In the genomic region with DNA sequence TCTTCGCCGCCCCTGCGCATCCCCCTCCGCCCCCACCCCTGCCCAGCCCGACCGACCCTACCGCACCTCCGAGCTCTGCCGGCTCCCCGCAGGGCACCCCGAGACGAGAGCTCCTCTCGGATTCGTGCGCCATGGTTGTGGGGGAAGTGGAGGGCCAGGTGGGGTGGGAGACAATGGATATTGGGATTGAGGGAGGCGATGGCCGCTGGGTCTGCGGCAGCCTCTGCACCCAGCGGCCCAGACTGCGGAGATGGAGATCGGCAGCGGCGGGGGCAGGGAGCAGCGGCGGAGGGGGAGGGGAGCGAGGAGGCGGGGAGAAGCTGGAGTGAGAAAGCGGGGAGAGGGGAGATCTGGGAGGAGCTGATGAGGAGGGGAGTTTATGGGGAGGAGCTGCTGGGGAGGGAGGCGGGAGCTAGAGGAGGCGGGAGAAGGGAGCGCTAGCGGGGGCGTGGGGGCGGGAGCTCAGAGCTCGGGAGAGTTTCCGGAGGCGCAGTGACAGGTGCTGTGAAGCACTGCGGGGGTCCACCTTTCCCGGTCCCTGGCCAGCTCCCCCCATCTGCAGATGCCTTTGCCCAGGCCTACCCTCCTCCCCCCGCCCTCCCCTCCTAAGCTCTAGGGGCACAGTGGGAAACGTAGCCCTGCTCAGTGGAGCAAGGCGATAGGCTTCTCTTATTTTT, we compare ENCODE assay signal across 1 cellular context.
A peak's percentile ranks its signal among the peaks of the same experiment; 100 is the strongest.
TF ChIP-seq lines count a peak whose summit lies in the region.

A gene (minus strand): TSS at position 352 of the 677 bp plus-strand sequence. CDS start 219 bp downstream, at position 133.

TF ChIP-seq in HEK293, 187 proteins besides CTCF, POLR2A, EP300 and RAD21 (continued from another document and continues in another):
- TF ChIP-seq, protein P1, sequence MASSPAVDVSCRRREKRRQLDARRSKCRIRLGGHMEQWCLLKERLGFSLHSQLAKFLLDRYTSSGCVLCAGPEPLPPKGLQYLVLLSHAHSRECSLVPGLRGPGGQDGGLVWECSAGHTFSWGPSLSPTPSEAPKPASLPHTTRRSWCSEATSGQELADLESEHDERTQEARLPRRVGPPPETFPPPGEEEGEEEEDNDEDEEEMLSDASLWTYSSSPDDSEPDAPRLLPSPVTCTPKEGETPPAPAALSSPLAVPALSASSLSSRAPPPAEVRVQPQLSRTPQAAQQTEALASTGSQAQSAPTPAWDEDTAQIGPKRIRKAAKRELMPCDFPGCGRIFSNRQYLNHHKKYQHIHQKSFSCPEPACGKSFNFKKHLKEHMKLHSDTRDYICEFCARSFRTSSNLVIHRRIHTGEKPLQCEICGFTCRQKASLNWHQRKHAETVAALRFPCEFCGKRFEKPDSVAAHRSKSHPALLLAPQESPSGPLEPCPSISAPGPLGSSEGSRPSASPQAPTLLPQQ (tag by site-specific recombination; IDR thresholded peaks at IDR 0.05), result 0 out of 2 replicates have a peak, but pooled peaks have one; percentile 36
- TF ChIP-seq YY1 (tag by site-specific recombination; IDR thresholded peaks at IDR 0.05), result no peak
- TF ChIP-seq ZNF433 (tag by site-specific recombination; IDR thresholded peaks at IDR 0.05; ENCODE audit: low read depth), result no peak
- TF ChIP-seq ZNF10 (tag by site-specific recombination; IDR thresholded peaks at IDR 0.05), result no peak
- TF ChIP-seq ZNF473 (tag by site-specific recombination; IDR thresholded peaks at IDR 0.05), result no peak
- no peak for TF ChIP-seq BCL11A (tag by site-specific recombination; IDR thresholded peaks at IDR 0.05; ENCODE audit: low read depth)
- TF ChIP-seq ZNF2 (tag by site-specific recombination; IDR thresholded peaks at IDR 0.05), result no peak
- no peak for TF ChIP-seq ZNF596 (tag by site-specific recombination; IDR thresholded peaks at IDR 0.05)
- TF ChIP-seq, protein P2, sequence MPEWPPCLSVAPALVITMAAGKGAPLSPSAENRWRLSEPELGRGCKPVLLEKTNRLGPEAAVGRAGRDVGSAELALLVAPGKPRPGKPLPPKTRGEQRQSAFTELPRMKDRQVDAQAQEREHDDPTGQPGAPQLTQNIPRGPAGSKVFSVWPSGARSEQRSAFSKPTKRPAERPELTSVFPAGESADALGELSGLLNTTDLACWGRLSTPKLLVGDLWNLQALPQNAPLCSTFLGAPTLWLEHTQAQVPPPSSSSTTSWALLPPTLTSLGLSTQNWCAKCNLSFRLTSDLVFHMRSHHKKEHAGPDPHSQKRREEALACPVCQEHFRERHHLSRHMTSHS (tag by site-specific recombination; IDR thresholded peaks at IDR 0.05), result no peak
- TF ChIP-seq ZNF623 (tag by site-specific recombination; IDR thresholded peaks at IDR 0.05), result no peak
- TF ChIP-seq, protein P3, sequence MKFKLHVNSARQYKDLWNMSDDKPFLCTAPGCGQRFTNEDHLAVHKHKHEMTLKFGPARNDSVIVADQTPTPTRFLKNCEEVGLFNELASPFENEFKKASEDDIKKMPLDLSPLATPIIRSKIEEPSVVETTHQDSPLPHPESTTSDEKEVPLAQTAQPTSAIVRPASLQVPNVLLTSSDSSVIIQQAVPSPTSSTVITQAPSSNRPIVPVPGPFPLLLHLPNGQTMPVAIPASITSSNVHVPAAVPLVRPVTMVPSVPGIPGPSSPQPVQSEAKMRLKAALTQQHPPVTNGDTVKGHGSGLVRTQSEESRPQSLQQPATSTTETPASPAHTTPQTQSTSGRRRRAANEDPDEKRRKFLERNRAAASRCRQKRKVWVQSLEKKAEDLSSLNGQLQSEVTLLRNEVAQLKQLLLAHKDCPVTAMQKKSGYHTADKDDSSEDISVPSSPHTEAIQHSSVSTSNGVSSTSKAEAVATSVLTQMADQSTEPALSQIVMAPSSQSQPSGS (tag by site-specific recombination; IDR thresholded peaks at IDR 0.05; ENCODE audit: low read depth), result no peak
- TF ChIP-seq ZNF585B (tag by site-specific recombination; IDR thresholded peaks at IDR 0.05), result no peak
- no peak for TF ChIP-seq SALL2 (tag by site-specific recombination; IDR thresholded peaks at IDR 0.05; ENCODE audit: borderline replicate concordance)
- TF ChIP-seq, protein P4, sequence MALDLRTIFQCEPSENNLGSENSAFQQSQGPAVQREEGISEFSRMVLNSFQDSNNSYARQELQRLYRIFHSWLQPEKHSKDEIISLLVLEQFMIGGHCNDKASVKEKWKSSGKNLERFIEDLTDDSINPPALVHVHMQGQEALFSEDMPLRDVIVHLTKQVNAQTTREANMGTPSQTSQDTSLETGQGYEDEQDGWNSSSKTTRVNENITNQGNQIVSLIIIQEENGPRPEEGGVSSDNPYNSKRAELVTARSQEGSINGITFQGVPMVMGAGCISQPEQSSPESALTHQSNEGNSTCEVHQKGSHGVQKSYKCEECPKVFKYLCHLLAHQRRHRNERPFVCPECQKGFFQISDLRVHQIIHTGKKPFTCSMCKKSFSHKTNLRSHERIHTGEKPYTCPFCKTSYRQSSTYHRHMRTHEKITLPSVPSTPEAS (tag by site-specific recombination; IDR thresholded peaks at IDR 0.05), result no peak
- TF ChIP-seq, protein P5, sequence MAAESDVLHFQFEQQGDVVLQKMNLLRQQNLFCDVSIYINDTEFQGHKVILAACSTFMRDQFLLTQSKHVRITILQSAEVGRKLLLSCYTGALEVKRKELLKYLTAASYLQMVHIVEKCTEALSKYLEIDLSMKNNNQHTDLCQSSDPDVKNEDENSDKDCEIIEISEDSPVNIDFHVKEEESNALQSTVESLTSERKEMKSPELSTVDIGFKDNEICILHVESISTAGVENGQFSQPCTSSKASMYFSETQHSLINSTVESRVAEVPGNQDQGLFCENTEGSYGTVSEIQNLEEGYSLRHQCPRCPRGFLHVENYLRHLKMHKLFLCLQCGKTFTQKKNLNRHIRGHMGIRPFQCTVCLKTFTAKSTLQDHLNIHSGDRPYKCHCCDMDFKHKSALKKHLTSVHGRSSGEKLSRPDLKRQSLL (tag by site-specific recombination; IDR thresholded peaks at IDR 0.05), result no peak
- no peak for TF ChIP-seq KLF10 (tag by site-specific recombination; IDR thresholded peaks at IDR 0.05)
- TF ChIP-seq ZNF792 (tag by site-specific recombination; IDR thresholded peaks at IDR 0.05), result no peak
- peak; percentile 44; the same call in 1 of the 2 replicates for TF ChIP-seq PRDM1 (tag by site-specific recombination; IDR thresholded peaks at IDR 0.05)
- no peak for TF ChIP-seq ZNF776 (tag by site-specific recombination; IDR thresholded peaks at IDR 0.05; ENCODE audit: borderline replicate concordance)
- TF ChIP-seq ZNF350 (tag by site-specific recombination; IDR thresholded peaks at IDR 0.05), result no peak
- peak; percentile 17; the same call in 1 of the 2 replicates for TF ChIP-seq MZF1 (tag by site-specific recombination; IDR thresholded peaks at IDR 0.05; ENCODE audit: borderline replicate concordance)
- no peak for TF ChIP-seq ZNF223 (tag by site-specific recombination; IDR thresholded peaks at IDR 0.05)
- TF ChIP-seq, protein P6, sequence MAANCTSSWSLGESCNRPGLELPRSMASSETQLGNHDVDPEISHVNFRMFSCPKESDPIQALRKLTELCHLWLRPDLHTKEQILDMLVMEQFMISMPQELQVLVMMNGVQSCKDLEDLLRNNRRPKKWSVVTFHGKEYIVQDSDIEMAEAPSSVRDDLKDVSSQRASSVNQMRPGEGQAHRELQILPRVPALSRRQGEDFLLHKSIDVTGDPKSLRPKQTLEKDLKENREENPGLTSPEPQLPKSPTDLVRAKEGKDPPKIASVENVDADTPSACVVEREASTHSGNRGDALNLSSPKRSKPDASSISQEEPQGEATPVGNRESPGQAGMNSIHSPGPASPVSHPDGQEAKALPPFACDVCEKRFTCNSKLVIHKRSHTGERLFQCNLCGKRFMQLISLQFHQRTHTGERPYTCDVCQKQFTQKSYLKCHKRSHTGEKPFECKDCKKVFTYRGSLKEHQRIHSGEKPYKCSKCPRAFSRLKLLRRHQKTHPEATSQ (tag by site-specific recombination; IDR thresholded peaks at IDR 0.05), result no peak
- TF ChIP-seq ZNF274 (IDR thresholded peaks at IDR 0.05; ENCODE audit: low read length), result no peak
- no peak for TF ChIP-seq ZNF274 (tag by site-specific recombination; IDR thresholded peaks at IDR 0.05; ENCODE audit: borderline replicate concordance)
- TF ChIP-seq ZNF354C (tag by site-specific recombination; IDR thresholded peaks at IDR 0.05; ENCODE audit: borderline replicate concordance, low read depth), result no peak
- no peak for TF ChIP-seq ZNF664 (tag by site-specific recombination; IDR thresholded peaks at IDR 0.05)
- no peak for TF ChIP-seq ZNF169 (tag by site-specific recombination; IDR thresholded peaks at IDR 0.05)
- TF ChIP-seq ZNF76 (tag by site-specific recombination; IDR thresholded peaks at IDR 0.05; ENCODE audit: borderline replicate concordance, low read depth), result peak; percentile 88
- TF ChIP-seq, protein P7, sequence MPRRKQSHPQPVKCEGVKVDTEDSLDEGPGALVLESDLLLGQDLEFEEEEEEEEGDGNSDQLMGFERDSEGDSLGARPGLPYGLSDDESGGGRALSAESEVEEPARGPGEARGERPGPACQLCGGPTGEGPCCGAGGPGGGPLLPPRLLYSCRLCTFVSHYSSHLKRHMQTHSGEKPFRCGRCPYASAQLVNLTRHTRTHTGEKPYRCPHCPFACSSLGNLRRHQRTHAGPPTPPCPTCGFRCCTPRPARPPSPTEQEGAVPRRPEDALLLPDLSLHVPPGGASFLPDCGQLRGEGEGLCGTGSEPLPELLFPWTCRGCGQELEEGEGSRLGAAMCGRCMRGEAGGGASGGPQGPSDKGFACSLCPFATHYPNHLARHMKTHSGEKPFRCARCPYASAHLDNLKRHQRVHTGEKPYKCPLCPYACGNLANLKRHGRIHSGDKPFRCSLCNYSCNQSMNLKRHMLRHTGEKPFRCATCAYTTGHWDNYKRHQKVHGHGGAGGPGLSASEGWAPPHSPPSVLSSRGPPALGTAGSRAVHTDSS (tag by site-specific recombination; IDR thresholded peaks at IDR 0.05), result no peak
- TF ChIP-seq, protein P8, sequence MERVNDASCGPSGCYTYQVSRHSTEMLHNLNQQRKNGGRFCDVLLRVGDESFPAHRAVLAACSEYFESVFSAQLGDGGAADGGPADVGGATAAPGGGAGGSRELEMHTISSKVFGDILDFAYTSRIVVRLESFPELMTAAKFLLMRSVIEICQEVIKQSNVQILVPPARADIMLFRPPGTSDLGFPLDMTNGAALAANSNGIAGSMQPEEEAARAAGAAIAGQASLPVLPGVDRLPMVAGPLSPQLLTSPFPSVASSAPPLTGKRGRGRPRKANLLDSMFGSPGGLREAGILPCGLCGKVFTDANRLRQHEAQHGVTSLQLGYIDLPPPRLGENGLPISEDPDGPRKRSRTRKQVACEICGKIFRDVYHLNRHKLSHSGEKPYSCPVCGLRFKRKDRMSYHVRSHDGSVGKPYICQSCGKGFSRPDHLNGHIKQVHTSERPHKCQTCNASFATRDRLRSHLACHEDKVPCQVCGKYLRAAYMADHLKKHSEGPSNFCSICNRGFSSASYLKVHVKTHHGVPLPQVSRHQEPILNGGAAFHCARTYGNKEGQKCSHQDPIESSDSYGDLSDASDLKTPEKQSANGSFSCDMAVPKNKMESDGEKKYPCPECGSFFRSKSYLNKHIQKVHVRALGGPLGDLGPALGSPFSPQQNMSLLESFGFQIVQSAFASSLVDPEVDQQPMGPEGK (tag by site-specific recombination; IDR thresholded peaks at IDR 0.05), result peak; percentile 99
- no peak for TF ChIP-seq BCL11B (tag by site-specific recombination; IDR thresholded peaks at IDR 0.05; ENCODE audit: low read depth)
- TF ChIP-seq GLI2 (tag by site-specific recombination; IDR thresholded peaks at IDR 0.05; ENCODE audit: borderline replicate concordance, low read depth), result no peak
- no peak for TF ChIP-seq ZNF621 (tag by site-specific recombination; IDR thresholded peaks at IDR 0.05)
- TF ChIP-seq ZNF501 (tag by site-specific recombination; IDR thresholded peaks at IDR 0.05), result no peak
- TF ChIP-seq, protein P9, sequence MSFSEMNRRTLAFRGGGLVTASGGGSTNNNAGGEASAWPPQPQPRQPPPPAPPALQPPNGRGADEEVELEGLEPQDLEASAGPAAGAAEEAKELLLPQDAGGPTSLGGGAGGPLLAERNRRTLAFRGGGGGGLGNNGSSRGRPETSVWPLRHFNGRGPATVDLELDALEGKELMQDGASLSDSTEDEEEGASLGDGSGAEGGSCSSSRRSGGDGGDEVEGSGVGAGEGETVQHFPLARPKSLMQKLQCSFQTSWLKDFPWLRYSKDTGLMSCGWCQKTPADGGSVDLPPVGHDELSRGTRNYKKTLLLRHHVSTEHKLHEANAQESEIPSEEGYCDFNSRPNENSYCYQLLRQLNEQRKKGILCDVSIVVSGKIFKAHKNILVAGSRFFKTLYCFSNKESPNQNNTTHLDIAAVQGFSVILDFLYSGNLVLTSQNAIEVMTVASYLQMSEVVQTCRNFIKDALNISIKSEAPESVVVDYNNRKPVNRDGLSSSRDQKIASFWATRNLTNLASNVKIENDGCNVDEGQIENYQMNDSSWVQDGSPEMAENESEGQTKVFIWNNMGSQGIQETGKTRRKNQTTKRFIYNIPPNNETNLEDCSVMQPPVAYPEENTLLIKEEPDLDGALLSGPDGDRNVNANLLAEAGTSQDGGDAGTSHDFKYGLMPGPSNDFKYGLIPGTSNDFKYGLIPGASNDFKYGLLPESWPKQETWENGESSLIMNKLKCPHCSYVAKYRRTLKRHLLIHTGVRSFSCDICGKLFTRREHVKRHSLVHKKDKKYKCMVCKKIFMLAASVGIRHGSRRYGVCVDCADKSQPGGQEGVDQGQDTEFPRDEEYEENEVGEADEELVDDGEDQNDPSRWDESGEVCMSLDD (tag by site-specific recombination; IDR thresholded peaks at IDR 0.05), result peak; percentile 91
- no peak for TF ChIP-seq ZSCAN23 (tag by site-specific recombination; IDR thresholded peaks at IDR 0.05)
- peak; percentile 95 for TF ChIP-seq SP3 (tag by site-specific recombination; IDR thresholded peaks at IDR 0.05)
- no peak for TF ChIP-seq ZNF175 (tag by site-specific recombination; IDR thresholded peaks at IDR 0.05)
- TF ChIP-seq, protein P10, sequence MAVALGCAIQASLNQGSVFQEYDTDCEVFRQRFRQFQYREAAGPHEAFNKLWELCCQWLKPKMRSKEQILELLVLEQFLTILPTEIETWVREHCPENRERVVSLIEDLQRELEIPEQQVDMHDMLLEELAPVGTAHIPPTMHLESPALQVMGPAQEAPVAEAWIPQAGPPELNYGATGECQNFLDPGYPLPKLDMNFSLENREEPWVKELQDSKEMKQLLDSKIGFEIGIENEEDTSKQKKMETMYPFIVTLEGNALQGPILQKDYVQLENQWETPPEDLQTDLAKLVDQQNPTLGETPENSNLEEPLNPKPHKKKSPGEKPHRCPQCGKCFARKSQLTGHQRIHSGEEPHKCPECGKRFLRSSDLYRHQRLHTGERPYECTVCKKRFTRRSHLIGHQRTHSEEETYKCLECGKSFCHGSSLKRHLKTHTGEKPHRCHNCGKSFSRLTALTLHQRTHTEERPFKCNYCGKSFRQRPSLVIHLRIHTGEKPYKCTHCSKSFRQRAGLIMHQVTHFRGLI (tag by site-specific recombination; IDR thresholded peaks at IDR 0.05), result no peak
- no peak for TF ChIP-seq TCF7L2 (IDR thresholded peaks at IDR 0.05; ENCODE audit: borderline replicate concordance, low read depth, low read length)
- TF ChIP-seq ZNF707 (tag by site-specific recombination; IDR thresholded peaks at IDR 0.05), result no peak
- TF ChIP-seq ZNF654 (tag by site-specific recombination; IDR thresholded peaks at IDR 0.05; ENCODE audit: low read depth), result no peak
- peak; percentile 76; the same call in 1 of the 2 replicates for TF ChIP-seq ZEB2 (tag by site-specific recombination; IDR thresholded peaks at IDR 0.05)
- no peak for TF ChIP-seq ZNF426 (tag by site-specific recombination; IDR thresholded peaks at IDR 0.05)
- TF ChIP-seq ZNF155 (tag by site-specific recombination; IDR thresholded peaks at IDR 0.05), result no peak
- no peak for TF ChIP-seq ZNF747 (tag by site-specific recombination; IDR thresholded peaks at IDR 0.05)
- no peak for TF ChIP-seq ZNF777 (tag by site-specific recombination; IDR thresholded peaks at IDR 0.05; ENCODE audit: borderline replicate concordance)
- peak; percentile 90 for TF ChIP-seq EGR2 (tag by site-specific recombination; IDR thresholded peaks at IDR 0.05; ENCODE audit: low read depth)
- TF ChIP-seq OVOL3 (tag by site-specific recombination; IDR thresholded peaks at IDR 0.05), result no peak
